Comparison of ENCODE assay signal across 8 cellular contexts in the genomic region with DNA sequence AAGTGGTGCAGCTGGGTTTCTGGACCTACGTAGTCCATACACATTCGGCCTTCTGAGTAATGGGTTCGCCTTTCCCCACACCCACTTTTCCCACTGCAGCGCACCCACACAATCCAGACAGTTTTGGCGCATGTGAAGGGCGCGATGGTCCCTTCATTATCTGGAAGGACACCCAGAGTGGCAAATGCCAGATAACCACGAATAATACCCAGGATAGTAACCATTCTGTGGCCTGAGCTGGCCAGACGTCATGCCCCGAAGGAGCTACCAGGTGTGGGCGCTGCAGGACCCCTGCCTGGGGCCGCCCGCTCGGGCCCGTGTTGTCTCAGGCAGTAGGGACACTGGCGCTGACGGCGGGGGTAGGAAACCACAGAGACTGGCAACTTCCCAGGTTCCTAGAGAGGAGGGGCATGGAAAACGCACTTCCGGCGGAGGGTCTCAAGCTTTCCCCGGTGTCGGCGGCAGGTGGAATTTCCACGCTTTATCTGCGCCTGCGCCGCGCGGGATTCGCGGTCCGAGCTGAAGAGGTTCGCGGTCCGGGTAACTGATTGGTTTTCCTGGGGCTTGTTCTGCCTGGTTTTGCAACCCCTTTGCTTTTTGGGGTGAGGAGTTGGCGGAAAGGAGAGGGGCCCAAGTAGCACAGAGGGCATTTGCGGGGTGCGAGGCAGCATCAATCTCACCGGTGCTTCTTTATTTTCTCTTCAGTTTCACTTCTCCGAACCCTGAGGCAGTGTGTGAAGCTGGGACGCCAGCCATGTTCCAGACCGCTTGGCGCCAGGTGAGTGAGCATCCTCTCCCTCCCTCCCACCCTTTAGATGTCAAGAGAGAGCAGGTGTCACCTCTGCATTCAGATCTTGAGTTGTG. TPM values are rescaled to one million over a fixed set of nuclear protein-coding genes. Genes with fewer than 3 reads are reported as not detected.
DNase-seq lines count a peak whose midpoint lies in the region; ATAC-seq, FAIRE-seq and TF ChIP-seq lines count a peak whose summit lies in the region.

A gene (plus strand): TSS at position 441 of the 864 bp plus-strand sequence. CDS start 314 bp downstream, at position 755.

- H3K9ac ChIP-seq in HUES48 (ENCODE audit: low read depth, low read length) (peak within 1 kb of the TSS; percentile 62), neural progenitor cell (peak within 1 kb of the TSS; percentile 75)

- H3K27me3 ChIP-seq in HUES48 (ENCODE audit: control insufficient read depth, insufficient read depth, low read length): no peaks in the 10 kb centered on the region
- H3K27me3 ChIP-seq in neural progenitor cell: no peaks in the 10 kb centered on the region

- peak within 1 kb of the TSS; percentile 89 for H3K4me2 ChIP-seq in neural progenitor cell

- H3K27me3 Mint-ChIP-seq in neural progenitor cell (ENCODE audit: insufficient read depth, low read depth): peaks cover 5% of the 10 kb centered on the region

- H3K4me1 Mint-ChIP-seq in neural progenitor cell: peaks cover 17% of the 10 kb centered on the region

- H2AFZ ChIP-seq in neural progenitor cell (replicated peaks): peak within 1 kb of the TSS; percentile 90

- peaks cover 8% of the 10 kb centered on the region for H3F3A ChIP-seq in neural progenitor cell (ENCODE audit: low read depth)

- H3K4me1 ChIP-seq in HUES48 (ENCODE audit: control insufficient read depth, insufficient read depth, low read length): peaks cover 3% of the 10 kb centered on the region; the same call in 1 of the 2 replicates
- H3K4me1 ChIP-seq in neural progenitor cell: peaks cover 6% of the 10 kb centered on the region

- no peaks in the 10 kb centered on the region for H4K20me1 ChIP-seq in neural progenitor cell (ENCODE audit: low read depth)

- H3K36me3 Mint-ChIP-seq in neural progenitor cell: peaks cover 20% of the 10 kb centered on the region

- no peaks in the 10 kb centered on the region for H3K9me3 Mint-ChIP-seq in neural progenitor cell

- FAIRE-seq in frontal cortex (lab: Jason Lieb, UNC): no peak

- peak within 1 kb of the TSS; percentile 90 for H3K27ac Mint-ChIP-seq in neural progenitor cell

- ATAC-seq in GM19468 (IDR thresholded peaks at IDR 0.05; ENCODE audit: extremely low read depth, unreplicated experiment): peak; percentile 22

- H3K9me3 ChIP-seq in HUES48 (ENCODE audit: control insufficient read depth, insufficient read depth, low read length) (no peaks in the 10 kb centered on the region), neural progenitor cell (ENCODE audit: low read depth) (no peaks in the 10 kb centered on the region)

- peaks cover 46% of the 10 kb centered on the region for H3K79me2 ChIP-seq in neural progenitor cell (ENCODE audit: low read depth)

- peaks cover 27% of the 10 kb centered on the region for H3K36me3 ChIP-seq in HUES48 (ENCODE audit: control insufficient read depth, insufficient read depth, low read length)
- H3K36me3 ChIP-seq in neural progenitor cell: peaks cover 5% of the 10 kb centered on the region

- peak; percentile 54 for TF ChIP-seq CTCF in neural progenitor cell (IDR thresholded peaks at IDR 0.05)

- H3K4me3 Mint-ChIP-seq in neural progenitor cell: peak within 1 kb of the TSS; percentile 96

- DNase-seq in COLO668 (lab: John Stamatoyannopoulos, UW; ENCODE audit: unreplicated experiment): peak; percentile 88
- DNase-seq in RPMI7951 (ENCODE audit: low read depth): peak; percentile 64
- peak; percentile 82 for DNase-seq in activated effector memory CD4-positive, alpha-beta T cell treated with anti-CD3 and anti-CD28 coated beads, Interleukin-2, amount 50 U/mL, for 16 hours
- DNase-seq in frontal cortex (ENCODE audit: low spot score in 2 of 2): peak; percentile 42 to 77
- peak; percentile 90 for DNase-seq in neural progenitor cell (ENCODE audit: low spot score)
- DNase-seq in substantia nigra (lab: John Stamatoyannopoulos, UW): peak in 48 of 49 donors; percentile 23 to 91 (median 59)

- peak within 1 kb of the TSS; percentile 81 for H3K4me3 ChIP-seq in HUES48 (ENCODE audit: low read depth, low read length)
- peak within 1 kb of the TSS; percentile 84 for H3K4me3 ChIP-seq in neural progenitor cell

- H3K27ac ChIP-seq in HUES48 (ENCODE audit: low read depth, low read length): peak within 1 kb of the TSS; percentile 91
- peak within 1 kb of the TSS; percentile 16 for H3K27ac ChIP-seq in neural progenitor cell
- peak within 1 kb of the TSS; percentile 69 for H3K27ac ChIP-seq in substantia nigra (ENCODE audit: low read depth, low read length, poor library complexity, severe bottlenecking)

RNA-seq across cellular contexts. Expression of the gene that starts here (rescaled TPM):
- total RNA-seq in RPMI7951 (2014; rRNA removed; shearing (Covaris generic)): 1.4 and 1.5 TPM in 2 replicates
- 13.9 TPM for total RNA-seq in frontal cortex
- 23.6 and 26.9 TPM in 2 replicates for total RNA-seq in neural progenitor cell (ENCODE audit: low replicate concordance)

Comparison
In these comparisons a context has a peak if more than half of its experiments do, and no peak if none do; other contexts are left out.
1. Peak in every context shown above with its lines: DNase-seq, ATAC-seq, H3K4me3 ChIP-seq and H3K27ac ChIP-seq.
2. H3K27ac ChIP-seq: peak in every context shown above with its lines; median percentile 91 in HUES48; 69 in substantia nigra; 16 in neural progenitor cell.